1 cellular context compared by ENCODE assay signal in the genomic region with DNA sequence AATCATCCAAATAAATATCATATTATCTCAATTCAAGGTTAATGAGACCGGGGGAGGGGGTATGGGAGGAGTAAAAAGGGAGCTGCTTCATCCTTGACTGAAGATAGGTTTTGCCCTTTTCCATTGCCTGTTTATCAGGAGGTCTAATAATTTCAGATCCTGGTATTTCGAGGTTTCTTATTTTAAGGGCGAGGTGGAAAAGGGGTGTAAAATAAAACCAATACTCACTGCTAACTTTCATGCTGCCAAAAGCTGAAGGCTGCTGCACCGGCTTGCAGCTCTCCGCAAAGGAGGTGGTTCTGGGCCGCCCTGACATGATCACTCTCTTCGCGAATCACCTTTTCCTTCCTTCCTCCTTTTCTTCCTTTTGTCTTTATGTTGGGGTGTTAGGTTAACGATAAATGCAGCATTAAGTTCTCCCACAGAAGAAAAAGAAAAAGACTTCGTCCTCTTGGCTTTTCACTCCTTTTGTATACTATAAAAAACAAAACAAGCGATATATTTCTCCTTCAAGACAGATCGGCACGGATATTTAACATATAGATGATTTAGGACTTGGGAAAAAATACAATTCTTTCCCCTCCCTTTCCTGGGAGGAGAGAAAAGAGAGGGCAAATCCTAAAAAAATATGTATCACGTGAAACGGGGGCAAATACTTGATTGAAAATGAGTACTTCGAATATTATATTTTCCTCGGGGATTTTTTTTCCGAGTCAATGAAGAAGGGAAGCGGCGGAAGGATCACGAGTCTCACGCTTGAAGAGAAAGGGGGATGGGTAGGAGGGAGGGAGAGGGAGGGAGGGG.
TF ChIP-seq lines count a peak whose summit lies in the region.

No MANE protein-coding gene starts in this region.

TF ChIP-seq in liver, 16 proteins besides CTCF, POLR2A, EP300 and RAD21 (continued from another document):
- TF ChIP-seq, protein P1, sequence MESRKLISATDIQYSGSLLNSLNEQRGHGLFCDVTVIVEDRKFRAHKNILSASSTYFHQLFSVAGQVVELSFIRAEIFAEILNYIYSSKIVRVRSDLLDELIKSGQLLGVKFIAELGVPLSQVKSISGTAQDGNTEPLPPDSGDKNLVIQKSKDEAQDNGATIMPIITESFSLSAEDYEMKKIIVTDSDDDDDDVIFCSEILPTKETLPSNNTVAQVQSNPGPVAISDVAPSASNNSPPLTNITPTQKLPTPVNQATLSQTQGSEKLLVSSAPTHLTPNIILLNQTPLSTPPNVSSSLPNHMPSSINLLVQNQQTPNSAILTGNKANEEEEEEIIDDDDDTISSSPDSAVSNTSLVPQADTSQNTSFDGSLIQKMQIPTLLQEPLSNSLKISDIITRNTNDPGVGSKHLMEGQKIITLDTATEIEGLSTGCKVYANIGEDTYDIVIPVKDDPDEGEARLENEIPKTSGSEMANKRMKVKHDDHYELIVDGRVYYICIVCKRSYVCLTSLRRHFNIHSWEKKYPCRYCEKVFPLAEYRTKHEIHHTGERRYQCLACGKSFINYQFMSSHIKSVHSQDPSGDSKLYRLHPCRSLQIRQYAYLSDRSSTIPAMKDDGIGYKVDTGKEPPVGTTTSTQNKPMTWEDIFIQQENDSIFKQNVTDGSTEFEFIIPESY (IDR thresholded peaks at IDR 0.05), result no peak
- TF ChIP-seq HNF4A (conservative IDR thresholded peaks at IDR 0.05) (no peak), GABPA (IDR thresholded peaks at IDR 0.05 in 1 of 2, conservative IDR thresholded peaks at IDR 0.05 in 1 of 2) (no peak), RXRA (IDR thresholded peaks at IDR 0.05) (no peak)
- TF ChIP-seq, protein P2, sequence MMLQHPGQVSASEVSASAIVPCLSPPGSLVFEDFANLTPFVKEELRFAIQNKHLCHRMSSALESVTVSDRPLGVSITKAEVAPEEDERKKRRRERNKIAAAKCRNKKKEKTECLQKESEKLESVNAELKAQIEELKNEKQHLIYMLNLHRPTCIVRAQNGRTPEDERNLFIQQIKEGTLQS (IDR thresholded peaks at IDR 0.05), result no peak
- TF ChIP-seq, protein P3, sequence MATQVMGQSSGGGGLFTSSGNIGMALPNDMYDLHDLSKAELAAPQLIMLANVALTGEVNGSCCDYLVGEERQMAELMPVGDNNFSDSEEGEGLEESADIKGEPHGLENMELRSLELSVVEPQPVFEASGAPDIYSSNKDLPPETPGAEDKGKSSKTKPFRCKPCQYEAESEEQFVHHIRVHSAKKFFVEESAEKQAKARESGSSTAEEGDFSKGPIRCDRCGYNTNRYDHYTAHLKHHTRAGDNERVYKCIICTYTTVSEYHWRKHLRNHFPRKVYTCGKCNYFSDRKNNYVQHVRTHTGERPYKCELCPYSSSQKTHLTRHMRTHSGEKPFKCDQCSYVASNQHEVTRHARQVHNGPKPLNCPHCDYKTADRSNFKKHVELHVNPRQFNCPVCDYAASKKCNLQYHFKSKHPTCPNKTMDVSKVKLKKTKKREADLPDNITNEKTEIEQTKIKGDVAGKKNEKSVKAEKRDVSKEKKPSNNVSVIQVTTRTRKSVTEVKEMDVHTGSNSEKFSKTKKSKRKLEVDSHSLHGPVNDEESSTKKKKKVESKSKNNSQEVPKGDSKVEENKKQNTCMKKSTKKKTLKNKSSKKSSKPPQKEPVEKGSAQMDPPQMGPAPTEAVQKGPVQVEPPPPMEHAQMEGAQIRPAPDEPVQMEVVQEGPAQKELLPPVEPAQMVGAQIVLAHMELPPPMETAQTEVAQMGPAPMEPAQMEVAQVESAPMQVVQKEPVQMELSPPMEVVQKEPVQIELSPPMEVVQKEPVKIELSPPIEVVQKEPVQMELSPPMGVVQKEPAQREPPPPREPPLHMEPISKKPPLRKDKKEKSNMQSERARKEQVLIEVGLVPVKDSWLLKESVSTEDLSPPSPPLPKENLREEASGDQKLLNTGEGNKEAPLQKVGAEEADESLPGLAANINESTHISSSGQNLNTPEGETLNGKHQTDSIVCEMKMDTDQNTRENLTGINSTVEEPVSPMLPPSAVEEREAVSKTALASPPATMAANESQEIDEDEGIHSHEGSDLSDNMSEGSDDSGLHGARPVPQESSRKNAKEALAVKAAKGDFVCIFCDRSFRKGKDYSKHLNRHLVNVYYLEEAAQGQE (IDR thresholded peaks at IDR 0.05), result no peak
TF ChIP-seq in liver: peak in this region for 0.
